ENCODE assay signal across 1 cellular context in genomic region chr22:19122143-19122751, GRCh38.
TF ChIP-seq lines count a peak whose summit lies in the region.

A gene with protein sequence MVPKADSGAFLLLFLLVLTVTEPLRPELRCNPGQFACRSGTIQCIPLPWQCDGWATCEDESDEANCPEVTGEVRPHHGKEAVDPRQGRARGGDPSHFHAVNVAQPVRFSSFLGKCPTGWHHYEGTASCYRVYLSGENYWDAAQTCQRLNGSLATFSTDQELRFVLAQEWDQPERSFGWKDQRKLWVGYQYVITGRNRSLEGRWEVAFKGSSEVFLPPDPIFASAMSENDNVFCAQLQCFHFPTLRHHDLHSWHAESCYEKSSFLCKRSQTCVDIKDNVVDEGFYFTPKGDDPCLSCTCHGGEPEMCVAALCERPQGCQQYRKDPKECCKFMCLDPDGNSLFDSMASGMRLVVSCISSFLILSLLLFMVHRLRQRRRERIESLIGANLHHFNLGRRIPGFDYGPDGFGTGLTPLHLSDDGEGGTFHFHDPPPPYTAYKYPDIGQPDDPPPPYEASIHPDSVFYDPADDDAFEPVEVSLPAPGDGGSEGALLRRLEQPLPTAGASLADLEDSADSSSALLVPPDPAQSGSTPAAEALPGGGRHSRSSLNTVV (minus strand): TSS chr22:19122412. CDS start chr22:19122206, 206 bp downstream.

TF ChIP-seq in K562, 482 proteins besides CTCF, POLR2A, EP300 and RAD21 (continued from another document and continues in another):
- TF ChIP-seq REST (CRISPR knock-in tag; IDR thresholded peaks at IDR 0.05; ENCODE audit: low read depth) (peak; percentile 63), NCOA4 (IDR thresholded peaks at IDR 0.05; ENCODE audit: partially characterized antibody) (no peak), ARID3A (IDR thresholded peaks at IDR 0.05; ENCODE audit: borderline replicate concordance, low read depth, low read length) (no peak), ZC3H11A (IDR thresholded peaks at IDR 0.05; ENCODE audit: low read depth, low read length) (peak; percentile 79), NBN (IDR thresholded peaks at IDR 0.05; ENCODE audit: low read depth) (no peak), ZNF695 (CRISPR knock-in tag; IDR thresholded peaks at IDR 0.05) (no peak), SIX5 (IDR thresholded peaks at IDR 0.05; ENCODE audit: borderline replicate concordance in 1 of 2, insufficient read depth in 1 of 2, low read depth in 1 of 2, low read length in 2 of 2) (no peak), BRD4 (IDR thresholded peaks at IDR 0.05) (peak; percentile 95), CHD1 (IDR thresholded peaks at IDR 0.05; ENCODE audit: low read length) (peak; percentile 81), SRSF3 (IDR thresholded peaks at IDR 0.05; ENCODE audit: insufficient read depth, low read length) (no peak), L3MBTL2 (IDR thresholded peaks at IDR 0.05) (peak; percentile 83), ETS2 (tag; IDR thresholded peaks at IDR 0.05; ENCODE audit: borderline replicate concordance, poor library complexity, severe bottlenecking) (no peak), SMARCE1 (IDR thresholded peaks at IDR 0.05) (no peak), SRF (CRISPR knock-in tag; IDR thresholded peaks at IDR 0.05) (no peak)
- TF ChIP-seq, protein P1, sequence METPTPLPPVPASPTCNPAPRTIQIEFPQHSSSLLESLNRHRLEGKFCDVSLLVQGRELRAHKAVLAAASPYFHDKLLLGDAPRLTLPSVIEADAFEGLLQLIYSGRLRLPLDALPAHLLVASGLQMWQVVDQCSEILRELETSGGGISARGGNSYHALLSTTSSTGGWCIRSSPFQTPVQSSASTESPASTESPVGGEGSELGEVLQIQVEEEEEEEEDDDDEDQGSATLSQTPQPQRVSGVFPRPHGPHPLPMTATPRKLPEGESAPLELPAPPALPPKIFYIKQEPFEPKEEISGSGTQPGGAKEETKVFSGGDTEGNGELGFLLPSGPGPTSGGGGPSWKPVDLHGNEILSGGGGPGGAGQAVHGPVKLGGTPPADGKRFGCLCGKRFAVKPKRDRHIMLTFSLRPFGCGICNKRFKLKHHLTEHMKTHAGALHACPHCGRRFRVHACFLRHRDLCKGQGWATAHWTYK (CRISPR knock-in tag; IDR thresholded peaks at IDR 0.05): peak; percentile 93
- TF ChIP-seq, protein P2, sequence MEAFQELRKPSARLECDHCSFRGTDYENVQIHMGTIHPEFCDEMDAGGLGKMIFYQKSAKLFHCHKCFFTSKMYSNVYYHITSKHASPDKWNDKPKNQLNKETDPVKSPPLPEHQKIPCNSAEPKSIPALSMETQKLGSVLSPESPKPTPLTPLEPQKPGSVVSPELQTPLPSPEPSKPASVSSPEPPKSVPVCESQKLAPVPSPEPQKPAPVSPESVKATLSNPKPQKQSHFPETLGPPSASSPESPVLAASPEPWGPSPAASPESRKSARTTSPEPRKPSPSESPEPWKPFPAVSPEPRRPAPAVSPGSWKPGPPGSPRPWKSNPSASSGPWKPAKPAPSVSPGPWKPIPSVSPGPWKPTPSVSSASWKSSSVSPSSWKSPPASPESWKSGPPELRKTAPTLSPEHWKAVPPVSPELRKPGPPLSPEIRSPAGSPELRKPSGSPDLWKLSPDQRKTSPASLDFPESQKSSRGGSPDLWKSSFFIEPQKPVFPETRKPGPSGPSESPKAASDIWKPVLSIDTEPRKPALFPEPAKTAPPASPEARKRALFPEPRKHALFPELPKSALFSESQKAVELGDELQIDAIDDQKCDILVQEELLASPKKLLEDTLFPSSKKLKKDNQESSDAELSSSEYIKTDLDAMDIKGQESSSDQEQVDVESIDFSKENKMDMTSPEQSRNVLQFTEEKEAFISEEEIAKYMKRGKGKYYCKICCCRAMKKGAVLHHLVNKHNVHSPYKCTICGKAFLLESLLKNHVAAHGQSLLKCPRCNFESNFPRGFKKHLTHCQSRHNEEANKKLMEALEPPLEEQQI (IDR thresholded peaks at IDR 0.05): no peak
- TF ChIP-seq, protein P3, sequence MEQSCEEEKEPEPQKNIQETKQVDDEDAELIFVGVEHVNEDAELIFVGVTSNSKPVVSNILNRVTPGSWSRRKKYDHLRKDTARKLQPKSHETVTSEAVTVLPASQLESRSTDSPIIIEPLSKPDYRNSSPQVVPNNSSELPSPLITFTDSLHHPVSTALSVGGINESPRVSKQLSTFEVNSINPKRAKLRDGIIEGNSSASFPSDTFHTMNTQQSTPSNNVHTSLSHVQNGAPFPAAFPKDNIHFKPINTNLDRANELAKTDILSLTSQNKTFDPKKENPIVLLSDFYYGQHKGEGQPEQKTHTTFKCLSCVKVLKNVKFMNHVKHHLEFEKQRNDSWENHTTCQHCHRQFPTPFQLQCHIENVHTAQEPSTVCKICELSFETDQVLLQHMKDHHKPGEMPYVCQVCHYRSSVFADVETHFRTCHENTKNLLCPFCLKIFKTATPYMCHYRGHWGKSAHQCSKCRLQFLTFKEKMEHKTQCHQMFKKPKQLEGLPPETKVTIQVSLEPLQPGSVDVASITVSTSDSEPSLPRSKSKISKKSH (CRISPR knock-in tag; IDR thresholded peaks at IDR 0.05): no peak
- TF ChIP-seq, protein P4, sequence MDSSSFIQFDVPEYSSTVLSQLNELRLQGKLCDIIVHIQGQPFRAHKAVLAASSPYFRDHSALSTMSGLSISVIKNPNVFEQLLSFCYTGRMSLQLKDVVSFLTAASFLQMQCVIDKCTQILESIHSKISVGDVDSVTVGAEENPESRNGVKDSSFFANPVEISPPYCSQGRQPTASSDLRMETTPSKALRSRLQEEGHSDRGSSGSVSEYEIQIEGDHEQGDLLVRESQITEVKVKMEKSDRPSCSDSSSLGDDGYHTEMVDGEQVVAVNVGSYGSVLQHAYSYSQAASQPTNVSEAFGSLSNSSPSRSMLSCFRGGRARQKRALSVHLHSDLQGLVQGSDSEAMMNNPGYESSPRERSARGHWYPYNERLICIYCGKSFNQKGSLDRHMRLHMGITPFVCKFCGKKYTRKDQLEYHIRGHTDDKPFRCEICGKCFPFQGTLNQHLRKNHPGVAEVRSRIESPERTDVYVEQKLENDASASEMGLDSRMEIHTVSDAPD (CRISPR knock-in tag; IDR thresholded peaks at IDR 0.05): no peak
- TF ChIP-seq, protein P5, sequence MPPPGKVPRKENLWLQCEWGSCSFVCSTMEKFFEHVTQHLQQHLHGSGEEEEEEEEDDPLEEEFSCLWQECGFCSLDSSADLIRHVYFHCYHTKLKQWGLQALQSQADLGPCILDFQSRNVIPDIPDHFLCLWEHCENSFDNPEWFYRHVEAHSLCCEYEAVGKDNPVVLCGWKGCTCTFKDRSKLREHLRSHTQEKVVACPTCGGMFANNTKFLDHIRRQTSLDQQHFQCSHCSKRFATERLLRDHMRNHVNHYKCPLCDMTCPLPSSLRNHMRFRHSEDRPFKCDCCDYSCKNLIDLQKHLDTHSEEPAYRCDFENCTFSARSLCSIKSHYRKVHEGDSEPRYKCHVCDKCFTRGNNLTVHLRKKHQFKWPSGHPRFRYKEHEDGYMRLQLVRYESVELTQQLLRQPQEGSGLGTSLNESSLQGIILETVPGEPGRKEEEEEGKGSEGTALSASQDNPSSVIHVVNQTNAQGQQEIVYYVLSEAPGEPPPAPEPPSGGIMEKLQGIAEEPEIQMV (tag; conservative IDR thresholded peaks at IDR 0.05; ENCODE audit: low read depth): no peak
- TF ChIP-seq, protein P6, sequence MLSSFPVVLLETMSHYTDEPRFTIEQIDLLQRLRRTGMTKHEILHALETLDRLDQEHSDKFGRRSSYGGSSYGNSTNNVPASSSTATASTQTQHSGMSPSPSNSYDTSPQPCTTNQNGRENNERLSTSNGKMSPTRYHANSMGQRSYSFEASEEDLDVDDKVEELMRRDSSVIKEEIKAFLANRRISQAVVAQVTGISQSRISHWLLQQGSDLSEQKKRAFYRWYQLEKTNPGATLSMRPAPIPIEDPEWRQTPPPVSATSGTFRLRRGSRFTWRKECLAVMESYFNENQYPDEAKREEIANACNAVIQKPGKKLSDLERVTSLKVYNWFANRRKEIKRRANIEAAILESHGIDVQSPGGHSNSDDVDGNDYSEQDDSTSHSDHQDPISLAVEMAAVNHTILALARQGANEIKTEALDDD (IDR thresholded peaks at IDR 0.05): no peak
- TF ChIP-seq, protein P7, sequence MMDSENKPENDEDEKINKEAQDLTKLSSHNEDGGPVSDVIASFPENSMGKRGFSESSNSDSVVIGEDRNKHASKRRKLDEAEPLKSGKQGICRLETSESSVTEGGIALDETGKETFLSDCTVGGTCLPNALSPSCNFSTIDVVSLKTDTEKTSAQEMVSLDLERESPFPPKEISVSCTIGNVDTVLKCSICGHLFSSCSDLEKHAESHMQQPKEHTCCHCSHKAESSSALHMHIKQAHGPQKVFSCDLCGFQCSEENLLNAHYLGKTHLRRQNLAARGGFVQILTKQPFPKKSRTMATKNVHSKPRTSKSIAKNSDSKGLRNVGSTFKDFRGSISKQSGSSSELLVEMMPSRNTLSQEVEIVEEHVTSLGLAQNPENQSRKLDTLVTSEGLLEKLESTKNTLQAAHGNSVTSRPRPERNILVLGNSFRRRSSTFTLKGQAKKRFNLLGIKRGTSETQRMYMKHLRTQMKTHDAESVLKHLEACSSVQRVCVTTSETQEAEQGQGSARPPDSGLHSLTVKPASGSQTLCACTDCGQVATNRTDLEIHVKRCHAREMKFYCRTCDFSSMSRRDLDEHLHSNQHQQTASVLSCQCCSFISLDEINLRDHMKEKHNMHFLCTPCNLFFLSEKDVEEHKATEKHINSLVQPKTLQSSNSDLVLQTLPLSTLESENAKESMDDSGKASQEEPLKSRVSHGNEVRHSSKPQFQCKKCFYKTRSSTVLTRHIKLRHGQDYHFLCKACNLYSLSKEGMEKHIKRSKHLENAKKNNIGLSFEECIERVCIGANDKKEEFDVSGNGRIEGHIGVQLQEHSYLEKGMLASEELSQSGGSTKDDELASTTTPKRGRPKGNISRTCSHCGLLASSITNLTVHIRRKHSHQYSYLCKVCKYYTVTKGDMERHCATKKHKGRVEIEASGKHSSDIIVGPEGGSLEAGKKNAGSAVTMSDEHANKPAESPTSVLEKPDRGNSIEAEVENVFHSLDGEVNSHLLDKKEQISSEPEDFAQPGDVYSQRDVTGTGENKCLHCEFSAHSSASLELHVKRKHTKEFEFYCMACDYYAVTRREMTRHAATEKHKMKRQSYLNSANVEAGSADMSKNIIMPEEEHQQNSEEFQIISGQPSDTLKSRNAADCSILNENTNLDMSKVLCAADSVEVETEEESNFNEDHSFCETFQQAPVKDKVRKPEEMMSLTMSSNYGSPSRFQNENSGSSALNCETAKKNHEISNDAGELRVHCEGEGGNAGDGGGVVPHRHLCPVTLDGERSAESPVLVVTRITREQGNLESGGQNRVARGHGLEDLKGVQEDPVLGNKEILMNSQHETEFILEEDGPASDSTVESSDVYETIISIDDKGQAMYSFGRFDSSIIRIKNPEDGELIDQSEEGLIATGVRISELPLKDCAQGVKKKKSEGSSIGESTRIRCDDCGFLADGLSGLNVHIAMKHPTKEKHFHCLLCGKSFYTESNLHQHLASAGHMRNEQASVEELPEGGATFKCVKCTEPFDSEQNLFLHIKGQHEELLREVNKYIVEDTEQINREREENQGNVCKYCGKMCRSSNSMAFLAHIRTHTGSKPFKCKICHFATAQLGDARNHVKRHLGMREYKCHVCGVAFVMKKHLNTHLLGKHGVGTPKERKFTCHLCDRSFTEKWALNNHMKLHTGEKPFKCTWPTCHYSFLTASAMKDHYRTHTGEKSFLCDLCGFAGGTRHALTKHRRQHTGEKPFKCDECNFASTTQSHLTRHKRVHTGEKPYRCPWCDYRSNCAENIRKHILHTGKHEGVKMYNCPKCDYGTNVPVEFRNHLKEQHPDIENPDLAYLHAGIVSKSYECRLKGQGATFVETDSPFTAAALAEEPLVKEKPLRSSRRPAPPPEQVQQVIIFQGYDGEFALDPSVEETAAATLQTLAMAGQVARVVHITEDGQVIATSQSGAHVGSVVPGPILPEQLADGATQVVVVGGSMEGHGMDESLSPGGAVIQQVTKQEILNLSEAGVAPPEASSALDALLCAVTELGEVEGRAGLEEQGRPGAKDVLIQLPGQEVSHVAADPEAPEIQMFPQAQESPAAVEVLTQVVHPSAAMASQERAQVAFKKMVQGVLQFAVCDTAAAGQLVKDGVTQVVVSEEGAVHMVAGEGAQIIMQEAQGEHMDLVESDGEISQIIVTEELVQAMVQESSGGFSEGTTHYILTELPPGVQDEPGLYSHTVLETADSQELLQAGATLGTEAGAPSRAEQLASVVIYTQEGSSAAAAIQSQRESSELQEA (IDR thresholded peaks at IDR 0.05; ENCODE audit: low read depth): no peak
